Comparison of ENCODE assay signal across 1 cellular context in genomic region chr13:76636881-76637280, GRCh38.
TF ChIP-seq lines count a peak whose summit lies in the region.

No MANE protein-coding gene starts in this region.

TF ChIP-seq in GM23338, 12 proteins besides CTCF, POLR2A, EP300 and RAD21 (continued from another document):
- no peak for TF ChIP-seq ZNF462 (CRISPR knock-in tag; IDR thresholded peaks at IDR 0.05)
- no peak for TF ChIP-seq NANOG (IDR thresholded peaks at IDR 0.05; ENCODE audit: borderline replicate concordance)
- TF ChIP-seq EZH2 (IDR thresholded peaks at IDR 0.05; ENCODE audit: low read depth, unreplicated experiment) = no peak
- TF ChIP-seq JUNB (IDR thresholded peaks at IDR 0.05; ENCODE audit: unreplicated experiment) = no peak
- TF ChIP-seq ETS1 (IDR thresholded peaks at IDR 0.05) = no peak
- TF ChIP-seq ZNF114 (CRISPR knock-in tag; IDR thresholded peaks at IDR 0.05) = no peak
- no peak for TF ChIP-seq REST (IDR thresholded peaks at IDR 0.05; ENCODE audit: unreplicated experiment)
- TF ChIP-seq STAT1 (IDR thresholded peaks at IDR 0.05; ENCODE audit: unreplicated experiment) = no peak
